ENCODE assay signal across 8 cellular contexts in the genomic region with DNA sequence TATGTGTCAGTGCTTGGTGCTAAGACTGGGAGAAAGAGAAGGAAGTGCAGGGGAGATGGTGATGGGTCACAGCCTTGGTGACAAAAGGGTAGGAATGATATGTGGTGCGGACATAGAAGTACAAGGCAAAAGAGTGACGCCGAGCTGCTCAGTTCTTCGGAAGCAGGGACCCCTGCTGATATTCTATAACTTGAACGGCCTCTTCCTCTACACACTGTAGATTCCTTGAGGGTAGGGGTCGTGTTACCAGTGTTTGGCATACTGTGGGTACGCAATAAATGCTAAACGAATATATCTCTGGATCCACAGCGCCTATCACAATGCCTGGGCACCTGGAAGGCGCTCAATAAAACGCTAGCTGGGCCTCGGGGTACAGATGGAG. TPM values are rescaled to one million over a fixed set of nuclear protein-coding genes. Genes with fewer than 3 reads are reported as not detected.
DNase-seq lines count a peak whose midpoint lies in the region; ATAC-seq and TF ChIP-seq lines count a peak whose summit lies in the region.

No MANE protein-coding gene starts in this region.

- peak overlapping the region; percentile 78 for H3K27ac ChIP-seq in RWPE1
- H3K27ac ChIP-seq in hepatocyte, result peak overlapping the region; percentile 84
- peak overlapping the region; percentile 52 for H3K27ac ChIP-seq in smooth muscle cell (ENCODE audit: low read depth)

- CTCF ChIA-PET in RWPE1 (lab: Yijun Ruan, JAX), result no interaction called here

- H3K36me3 ChIP-seq in hepatocyte (replicated peaks; ENCODE audit: insufficient read depth, low read depth), result no peaks in the 10 kb centered on the region
- H3K36me3 ChIP-seq in smooth muscle cell (ENCODE audit: low read depth), result no peaks in the 10 kb centered on the region

- H3K9me3 ChIP-seq in hepatocyte (ENCODE audit: low read depth) (no peaks in the 10 kb centered on the region), smooth muscle cell (replicated peaks; ENCODE audit: low read depth) (no peaks in the 10 kb centered on the region)

- peak overlapping the region; percentile 51 for H2AFZ ChIP-seq in hepatocyte
- peak overlapping the region; percentile 67 for H2AFZ ChIP-seq in smooth muscle cell (ENCODE audit: low read depth)

- H3K4me2 ChIP-seq in hepatocyte, result peak overlapping the region; percentile 78
- H3K4me2 ChIP-seq in smooth muscle cell, result peak overlapping the region; percentile 93

- 2% methylated on average over 12 of the region's 12 CpGs for WGBS in hepatocyte (ENCODE audit: low lambda C conversion rate, missing lambda C conversion rate)
- 2% methylated on average over 12 of the region's 12 CpGs for whole genome bisulfite sequencing in smooth muscle cell (ENCODE audit: low lambda C conversion rate)

- H4K20me1 ChIP-seq in hepatocyte (ENCODE audit: insufficient read depth, poor library complexity, severe bottlenecking), result no peaks in the 10 kb centered on the region
- no peaks in the 10 kb centered on the region for H4K20me1 ChIP-seq in smooth muscle cell (ENCODE audit: low read depth)

- DNase-seq in RWPE1 (ENCODE audit: low spot score) (no peak), hepatocyte (ENCODE audit: low spot score) (peak; percentile 12), smooth muscle cell (lab: John Stamatoyannopoulos, UW; ENCODE audit: unreplicated experiment) (no peak), NCI-H345 (lab: John Stamatoyannopoulos, UW) (no peak), NCI-H774 (lab: John Stamatoyannopoulos, UW) (no peak)

- peak overlapping the region; percentile 54 for H3K4me3 ChIP-seq in hepatocyte
- H3K4me3 ChIP-seq in smooth muscle cell, result peak overlapping the region; percentile 68

- no peaks in the 10 kb centered on the region for H3K9me2 ChIP-seq in hepatocyte (replicated peaks; ENCODE audit: insufficient read depth)

- no peaks in the 10 kb centered on the region for H3F3A ChIP-seq in smooth muscle cell (ENCODE audit: low read depth)

- TF ChIP-seq CTCF in RWPE1 (conservative IDR thresholded peaks at IDR 0.05; ENCODE audit: low read depth) (no peak), hepatocyte (IDR thresholded peaks at IDR 0.05; ENCODE audit: poor library complexity) (no peak), smooth muscle cell (IDR thresholded peaks at IDR 0.05; ENCODE audit: borderline replicate concordance, insufficient read depth, poor library complexity, severe bottlenecking) (no peak)

- H3K79me2 ChIP-seq in hepatocyte (peaks cover 49% of the 10 kb centered on the region), smooth muscle cell (ENCODE audit: low read depth) (peaks cover 45% of the 10 kb centered on the region)

- peak overlapping the region; percentile 71 for H3K9ac ChIP-seq in smooth muscle cell (ENCODE audit: low read depth)

- peaks cover 7% of the 10 kb centered on the region for H3K4me1 ChIP-seq in hepatocyte (ENCODE audit: insufficient read depth)
- peaks cover 6% of the 10 kb centered on the region for H3K4me1 ChIP-seq in smooth muscle cell (ENCODE audit: low read depth)

- POLR2A ChIA-PET in RWPE1 (lab: Yijun Ruan, JAX; ENCODE audit: low non-redundant PET), result interaction anchor here (0.6 kb wide), 1 partner anchor 10 kb away, joined by 6 read pairs; no protein-coding TSS in a partner anchor

- ATAC-seq in GM19023 (IDR thresholded peaks at IDR 0.05; ENCODE audit: unreplicated experiment) (peak; percentile 6), GM18520 (IDR thresholded peaks at IDR 0.05; ENCODE audit: unreplicated experiment) (no peak), GM19324 (IDR thresholded peaks at IDR 0.05; ENCODE audit: low FRiP score, unreplicated experiment) (no peak)

- H3K27me3 ChIP-seq in hepatocyte (no peaks in the 10 kb centered on the region), smooth muscle cell (ENCODE audit: low read depth) (no peaks in the 10 kb centered on the region)

RNA-seq across cellular contexts. Expression of gene DBT, which starts 0.5 kb away (rescaled TPM):
- 10.5 and 11.8 TPM in 2 replicates for total RNA-seq in hepatocyte
- 6.5 and 9.2 TPM in 2 replicates for polyA plus RNA-seq in hepatocyte
- 9.0 and 17.1 TPM in 2 replicates for total RNA-seq in smooth muscle cell
- polyA plus RNA-seq in smooth muscle cell, result 3.8 and 4.3 TPM in 2 replicates

RNA-seq across cellular contexts. Expression of gene RTCA, which starts 16.9 kb away (rescaled TPM):
- 38.9 and 41.7 TPM in 2 replicates for total RNA-seq in hepatocyte
- polyA plus RNA-seq in hepatocyte, result 37.2 and 43.7 TPM in 2 replicates
- total RNA-seq in smooth muscle cell, result 62.2 and 67.5 TPM in 2 replicates
- 51.7 and 53.2 TPM in 2 replicates for polyA plus RNA-seq in smooth muscle cell
